In the genomic region with DNA sequence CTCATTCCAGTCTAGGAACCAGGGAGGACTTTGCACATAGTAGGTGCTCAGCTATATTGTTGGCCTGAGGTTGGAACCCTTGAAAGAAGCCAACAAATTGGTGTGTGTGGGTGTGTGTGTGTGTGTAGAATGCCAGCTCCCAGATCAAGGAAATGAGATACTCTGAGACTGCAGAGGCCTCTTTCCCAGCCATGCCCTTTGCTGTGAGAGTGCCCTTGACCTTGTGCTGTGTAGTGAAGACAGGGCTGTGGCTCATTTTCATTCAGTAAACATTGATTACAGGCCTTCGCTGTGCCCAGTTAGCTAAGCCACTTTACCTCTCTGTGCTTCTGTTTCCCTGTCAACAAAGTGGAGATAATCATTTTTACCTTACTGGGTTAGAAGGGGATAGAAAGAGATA, we compare ENCODE assay signal across 17 cellular contexts. TPM values are rescaled to one million over a fixed set of nuclear protein-coding genes. Genes with fewer than 3 reads are reported as not detected.
"Had no signal": no experiment of that assay in that cellular context is flagged by ENCODE, and none has a peak within 500 bp of the region (broad histone marks: within the 10 kb centered on the region; RNA-seq: fewer than 3 reads in every experiment).

No MANE protein-coding gene starts in this region.

- DNase-seq: activated CD4-positive, alpha-beta memory T cell treated with anti-CD3 and anti-CD28 coated beads, Interleukin-2, amount 10 ng/mL, durations not matched to agents 7 days and 5 days; activated gamma-delta T cell treated with Interleukin-2 at 50 U/mL for 16 hours; activated naive CD8-positive, alpha-beta T cell treated with anti-CD3 and anti-CD28 coated beads, Interleukin-2, amount 10 ng/mL, durations not matched to agents 7 days and 5 days; activated T-cell treated with anti-CD3 and anti-CD28 coated beads, Interleukin-2, amount 50 U/mL, for 48 hours; anterior cingulate cortex; dorsolateral prefrontal cortex; foreskin fibroblast; midbrain; naive thymus-derived CD4-positive, alpha-beta T cell; retina; T-helper 9 cell had no signal

- H3K27ac ChIP-seq: dorsolateral prefrontal cortex, neutrophil had no signal

- H3K4me2 ChIP-seq: smooth muscle cell had no signal

- H3K36me3 ChIP-seq: neutrophil had no signal

- FAIRE-seq: endometrium, urothelium cell line had no signal

- H3K9me3 ChIP-seq: neutrophil had no signal

- H3K4me3 ChIP-seq: dorsolateral prefrontal cortex, smooth muscle cell had no signal

- ATAC-seq: left lobe of liver; naive thymus-derived CD4-positive, alpha-beta T cell; stimulated activated effector memory CD8-positive, alpha-beta T cell treated with anti-CD3 and anti-CD28 coated beads, Interleukin-12 subunit alpha, Interleukin-12 subunit beta, amount 100 ng/mL, for 72 hours had no signal

RNA-seq across cellular contexts. Expression of a gene that starts 3.2 kb away (rescaled TPM):
- total RNA-seq: activated CD4-positive, alpha-beta memory T cell treated with anti-CD3 and anti-CD28 coated beads, Interleukin-2, amount 10 ng/mL, durations not matched to agents 7 days and 5 days; activated naive CD8-positive, alpha-beta T cell treated with anti-CD3 and anti-CD28 coated beads, Interleukin-2, amount 10 ng/mL, durations not matched to agents 7 days and 5 days; naive thymus-derived CD4-positive, alpha-beta T cell; smooth muscle cell had no signal
- polyA plus RNA-seq: naive thymus-derived CD4-positive, alpha-beta T cell; smooth muscle cell had no signal
